21 cellular contexts compared by ENCODE assay signal in genomic region chr5:18900644-18901043, GRCh38.
A peak's percentile ranks its signal among the peaks of the same experiment; 100 is the strongest.
DNase-seq lines count a peak whose midpoint lies in the region; FAIRE-seq lines count a peak whose summit lies in the region.
"Had no signal": no experiment of that assay in that cellular context is flagged by ENCODE, and none has a peak within 500 bp of the region (broad histone marks: within the 10 kb centered on the region; RNA-seq: fewer than 3 reads in every experiment).

No MANE protein-coding gene starts in this region.

- intact Hi-C loops in activated T-helper 1 cell treated with anti-CD3 and anti-CD28 coated beads, Interleukin-12 subunit alpha, Interleukin-12 subunit beta, Interleukin-2, Interleukin-4 antibody, amounts not matched to agents 30 ng/mL and 10 ng/mL and 1 ng/mL, durations not matched to agents 14 hours and 24 hours and 36 hours (cut with micrococcal nuclease) = no loop called here

- H3K9me3 Mint-ChIP-seq in activated T-helper 1 cell treated with anti-CD3 and anti-CD28 coated beads, Interleukin-12 subunit alpha, Interleukin-12 subunit beta, Interleukin-2, Interleukin-4 antibody, amounts not matched to agents 30 ng/mL and 10 ng/mL and 1 ng/mL, durations not matched to agents 14 hours and 24 hours and 36 hours = peaks cover 9% of the 10 kb centered on the region
- H3K9me3 Mint-ChIP-seq: CD8-positive, alpha-beta T cell had no signal

- no peak overlapping the region for H3K4me3 Mint-ChIP-seq in activated T-helper 1 cell treated with anti-CD3 and anti-CD28 coated beads, Interleukin-12 subunit alpha, Interleukin-12 subunit beta, Interleukin-2, Interleukin-4 antibody, amounts not matched to agents 30 ng/mL and 10 ng/mL and 1 ng/mL, durations not matched to agents 14 hours and 24 hours and 36 hours
- H3K4me3 Mint-ChIP-seq: B cell; CD4-positive, alpha-beta T cell; CD8-positive, alpha-beta T cell had no signal

- H3K27me3 Mint-ChIP-seq in activated T-helper 1 cell treated with anti-CD3 and anti-CD28 coated beads, Interleukin-12 subunit alpha, Interleukin-12 subunit beta, Interleukin-2, Interleukin-4 antibody, amounts not matched to agents 30 ng/mL and 10 ng/mL and 1 ng/mL, durations not matched to agents 14 hours and 24 hours and 36 hours (ENCODE audit: insufficient read depth) = no peaks in the 10 kb centered on the region
- H3K27me3 Mint-ChIP-seq: B cell; CD4-positive, alpha-beta T cell had no signal

- H3K27ac Mint-ChIP-seq in activated T-helper 1 cell treated with anti-CD3 and anti-CD28 coated beads, Interleukin-12 subunit alpha, Interleukin-12 subunit beta, Interleukin-2, Interleukin-4 antibody, amounts not matched to agents 30 ng/mL and 10 ng/mL and 1 ng/mL, durations not matched to agents 14 hours and 24 hours and 36 hours = no peak overlapping the region
- H3K27ac Mint-ChIP-seq: B cell; CD4-positive, alpha-beta T cell; CD8-positive, alpha-beta T cell had no signal

- H3K36me3 Mint-ChIP-seq in activated T-helper 1 cell treated with anti-CD3 and anti-CD28 coated beads, Interleukin-12 subunit alpha, Interleukin-12 subunit beta, Interleukin-2, Interleukin-4 antibody, amounts not matched to agents 30 ng/mL and 10 ng/mL and 1 ng/mL, durations not matched to agents 14 hours and 24 hours and 36 hours (ENCODE audit: low read depth) = no peaks in the 10 kb centered on the region
- H3K36me3 Mint-ChIP-seq: CD8-positive, alpha-beta T cell had no signal

- DNase-seq in frontal cortex (ENCODE audit: low spot score in 2 of 2) (no peak), middle frontal gyrus (ENCODE audit: extremely low spot score, low spot score) (no peak), kidney tubule cell (ENCODE audit: low spot score) (no peak), NCI-H1436 (lab: John Stamatoyannopoulos, UW) (no peak)
- no peak for DNase-seq in activated T-helper 1 cell treated with anti-CD3 and anti-CD28 coated beads, Interleukin-12 subunit alpha, Interleukin-12 subunit beta, Interleukin-2, Interleukin-4 antibody, amounts not matched to agents 30 ng/mL and 10 ng/mL and 1 ng/mL, durations not matched to agents 14 hours and 24 hours and 36 hours (ENCODE audit: low spot score)
- DNase-seq: 8988T; AML-193; Caco-2; Calu3; CD4-positive, alpha-beta T cell; CD8-positive, alpha-beta T cell; DMS79 treated with DMSO at 0.1 percent for 48 hours; GDM1 had no signal

- no peaks in the 10 kb centered on the region for H3K4me1 Mint-ChIP-seq in activated T-helper 1 cell treated with anti-CD3 and anti-CD28 coated beads, Interleukin-12 subunit alpha, Interleukin-12 subunit beta, Interleukin-2, Interleukin-4 antibody, amounts not matched to agents 30 ng/mL and 10 ng/mL and 1 ng/mL, durations not matched to agents 14 hours and 24 hours and 36 hours (ENCODE audit: low read depth)
- H3K4me1 Mint-ChIP-seq: B cell had no signal

- FAIRE-seq in G401.6 (lab: Jason Lieb, UNC) = peak; percentile 71
- FAIRE-seq in TTC549 (lab: Jason Lieb, UNC) = peak; percentile 5
- peak; percentile 97 for FAIRE-seq in frontal cortex (lab: Jason Lieb, UNC)
- FAIRE-seq: A549, D721Med, GM12878, GM12892, GM18507 had no signal
